In the genomic region with DNA sequence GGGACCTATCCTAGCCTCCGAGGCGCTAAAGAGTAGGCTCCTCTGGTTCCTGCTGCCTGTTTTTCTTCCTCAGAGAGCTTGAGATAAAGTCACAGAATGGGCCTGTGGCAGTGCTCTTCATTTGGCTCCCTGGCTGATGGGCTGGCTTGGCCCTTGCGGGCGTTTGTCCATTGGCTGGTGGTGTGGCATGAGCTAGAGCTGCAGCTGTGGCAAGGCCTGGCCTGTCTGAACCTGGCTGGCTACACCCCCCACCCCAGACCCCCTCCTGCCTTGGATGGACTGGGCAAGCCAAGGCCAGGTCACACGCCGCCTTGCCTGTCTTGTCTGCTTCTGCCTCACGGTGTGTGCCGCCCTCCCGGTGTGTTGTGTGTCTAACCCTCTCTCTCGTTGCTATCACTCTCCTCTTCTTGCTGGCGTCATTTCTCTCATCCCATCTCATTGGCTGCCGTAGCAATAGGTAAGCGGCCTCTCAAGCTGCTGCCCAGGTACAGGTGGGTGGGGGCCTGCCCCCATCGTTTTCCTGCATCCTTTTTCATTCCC, we compare ENCODE assay signal across 14 cellular contexts. TPM values are rescaled to one million over a fixed set of nuclear protein-coding genes. Genes with fewer than 3 reads are reported as not detected.
DNase-seq lines count a peak whose midpoint lies in the region; FAIRE-seq and TF ChIP-seq lines count a peak whose summit lies in the region.
"Had no signal": no experiment of that assay in that cellular context is flagged by ENCODE, and none has a peak within 500 bp of the region (broad histone marks: within the 10 kb centered on the region; RNA-seq: fewer than 3 reads in every experiment).

No MANE protein-coding gene starts in this region.

- H3K4me1 Mint-ChIP-seq in chondrocyte (ENCODE audit: low read depth) (peaks cover 46% of the 10 kb centered on the region), nephron (peaks cover 40% of the 10 kb centered on the region)

- peak overlapping the region; percentile 95 for H3K27ac ChIP-seq in left ventricle myocardium inferior (replicated peaks)
- H3K27ac ChIP-seq in right atrium auricular region: peak overlapping the region in 1 of 2 donors; percentile 97
- H3K27ac ChIP-seq: C4-2B, VCaP had no signal

- H3K27me3 ChIP-seq in left ventricle myocardium inferior (ENCODE audit: low read depth): no peaks in the 10 kb centered on the region
- no peaks in the 10 kb centered on the region for H3K27me3 ChIP-seq in right atrium auricular region
- no peaks in the 10 kb centered on the region for H3K27me3 ChIP-seq in H7 (ENCODE audit: control insufficient read depth, insufficient read depth, low read length)

- H3K4me1 ChIP-seq in left ventricle myocardium inferior: peaks cover 56% of the 10 kb centered on the region
- H3K4me1 ChIP-seq in right atrium auricular region: peaks cover 0 to 42% of the 10 kb centered on the region in 2 donors

- H3K36me3 Mint-ChIP-seq in chondrocyte (ENCODE audit: low read depth) (peaks cover 36% of the 10 kb centered on the region), nephron (ENCODE audit: low read depth) (peaks cover 55% of the 10 kb centered on the region)

- no peak for TF ChIP-seq CTCF in left ventricle myocardium inferior (IDR thresholded peaks at IDR 0.05; ENCODE audit: borderline replicate concordance)
- TF ChIP-seq CTCF in right atrium auricular region (IDR thresholded peaks at IDR 0.05): no peak
- no peak for TF ChIP-seq CTCF in chondrocyte (IDR thresholded peaks at IDR 0.05)
- TF ChIP-seq CTCF in nephron (IDR thresholded peaks at IDR 0.05; ENCODE audit: unreplicated experiment in 3 of 3): no peak

- no peaks in the 10 kb centered on the region for H3K27me3 Mint-ChIP-seq in chondrocyte (ENCODE audit: low read depth)
- no peaks in the 10 kb centered on the region for H3K27me3 Mint-ChIP-seq in nephron (ENCODE audit: low read depth)
- H3K27me3 Mint-ChIP-seq: activated T-cell treated with anti-CD3 and anti-CD28 coated beads, Interleukin-2, amount 50 U/mL, for 24 hours had no signal

- no peak for DNase-seq in left ventricle myocardium inferior
- no peak for DNase-seq in right atrium auricular region (ENCODE audit: low spot score)
- DNase-seq in chondrocyte (ENCODE audit: low spot score): peak; percentile 75
- no peak for DNase-seq in 8988T
- DNase-seq in HTR-8/SVneo (ENCODE audit: insufficient read length, low spot score): no peak
- DNase-seq in stimulated activated CD4-positive, alpha-beta T cell treated with anti-CD3 and anti-CD28 coated beads, Interleukin-2, amount 100 ng/mL, for 48 hours: no peak
- DNase-seq in H7: no peak
- DNase-seq: activated T-cell treated with anti-CD3 and anti-CD28 coated beads, Interleukin-2, amount 50 U/mL, for 24 hours had no signal

- H3K4me3 ChIP-seq in left ventricle myocardium inferior (peak overlapping the region; percentile 92), right atrium auricular region (no peak overlapping the region), H7 (ENCODE audit: insufficient read depth, low read depth, low read length) (no peak overlapping the region)

- no peaks in the 10 kb centered on the region for H3K9me3 ChIP-seq in left ventricle myocardium inferior (replicated peaks)
- no peaks in the 10 kb centered on the region for H3K9me3 ChIP-seq in right atrium auricular region

- FAIRE-seq in HTR-8/SVneo (lab: Jason Lieb, UNC): no peak
- FAIRE-seq: colon, RCC 7860 had no signal

- no peaks in the 10 kb centered on the region for H3K9me3 Mint-ChIP-seq in chondrocyte (ENCODE audit: low read depth)
- H3K9me3 Mint-ChIP-seq in nephron: no peaks in the 10 kb centered on the region
- H3K9me3 Mint-ChIP-seq: activated T-cell treated with anti-CD3 and anti-CD28 coated beads, Interleukin-2, amount 50 U/mL, for 24 hours had no signal

- H3K4me3 Mint-ChIP-seq in chondrocyte (ENCODE audit: unreplicated experiment) (peak overlapping the region; percentile 95), nephron (peak overlapping the region; percentile 94 to 99 (median 97))

- H3K36me3 ChIP-seq in left ventricle myocardium inferior (peaks cover 59% of the 10 kb centered on the region), right atrium auricular region (peaks cover 60% of the 10 kb centered on the region), H7 (replicated peaks; ENCODE audit: control insufficient read depth, insufficient read depth, low read length) (peaks cover 49% of the 10 kb centered on the region)

- intact Hi-C loops in left ventricle myocardium inferior (cut with micrococcal nuclease): no loop called here

- H3K27ac Mint-ChIP-seq in chondrocyte (ENCODE audit: unreplicated experiment): peak overlapping the region; percentile 95
- H3K27ac Mint-ChIP-seq in nephron: peak overlapping the region in 1 of 3 experiments; percentile 76

RNA-seq across cellular contexts. Expression of a gene that starts 3.2 kb away (rescaled TPM):
- total RNA-seq in left ventricle myocardium inferior (336 TPM), right atrium auricular region (100 to 1,000 TPM; 183 to 235 TPM), chondrocyte (455 to 492 TPM (median 488 TPM) in 3 replicates)
- total RNA-seq in H7 (2014; rRNA removed; shearing (Covaris generic)): 567 and 667 TPM in 2 replicates

RNA-seq across cellular contexts. Expression of a gene that starts 8.2 kb away (rescaled TPM):
- total RNA-seq in left ventricle myocardium inferior (70.2 TPM), right atrium auricular region (10 to 100 TPM; 42.8 to 47.9 TPM), chondrocyte (52.8 to 68.9 TPM (median 53.8 TPM) in 3 replicates)
- 31.1 and 38.8 TPM in 2 replicates for total RNA-seq in H7 (2014; rRNA removed; shearing (Covaris generic))

RNA-seq across cellular contexts. Expression of a gene that starts 22.7 kb away (rescaled TPM):
- total RNA-seq in left ventricle myocardium inferior (63.5 TPM), right atrium auricular region (10 to 100 TPM; 43.5 to 66.1 TPM), chondrocyte (88.1 to 113 TPM (median 102 TPM) in 3 replicates)
- 40.6 and 44.4 TPM in 2 replicates for total RNA-seq in H7 (2014; rRNA removed; shearing (Covaris generic))

RNA-seq across cellular contexts. Expression of a gene that starts 42.7 kb away (rescaled TPM):
- total RNA-seq in left ventricle myocardium inferior: 32.1 TPM
- 10 to 100 TPM; 19.6 to 24.3 TPM for total RNA-seq in right atrium auricular region
- total RNA-seq in chondrocyte: 24.0 to 31.8 TPM (median 26.1 TPM) in 3 replicates
- total RNA-seq in H7 (2014; rRNA removed; shearing (Covaris generic)): 58.4 and 65.6 TPM in 2 replicates

RNA-seq across cellular contexts. Expression of a gene that starts 51.5 kb away (rescaled TPM):
- not detected for total RNA-seq in left ventricle myocardium inferior
- total RNA-seq in right atrium auricular region: not detected
- 0.25 TPM in 1 of 3 replicates, not detected in the others for total RNA-seq in chondrocyte
- total RNA-seq in H7 (2014; rRNA removed; shearing (Covaris generic)): 0.41 TPM in 1 of 2 replicates, not detected in the other
- total RNA-seq: mesenteric fat pad had no signal
